ENCODE assay signal across 9 cellular contexts in genomic region chr6:101011165-101011564, GRCh38.
DNase-seq lines count a peak whose midpoint lies in the region; ATAC-seq and TF ChIP-seq lines count a peak whose summit lies in the region.
"Had no signal": no experiment of that assay in that cellular context is flagged by ENCODE, and none has a peak within 500 bp of the region (broad histone marks: within the 10 kb centered on the region; RNA-seq: fewer than 3 reads in every experiment).

No MANE protein-coding gene starts in this region.

- POLR2A ChIA-PET in CD8-positive, alpha-beta T cell (lab: Charles Lee) = no interaction called here

- H3K4me3 ChIP-seq in CD8-positive, alpha-beta T cell (ENCODE audit: low read depth, low read length) = peak overlapping the region; percentile 16

- no peaks in the 10 kb centered on the region for H3K9me3 Mint-ChIP-seq in CD8-positive, alpha-beta T cell
- no peaks in the 10 kb centered on the region for H3K9me3 Mint-ChIP-seq in T-helper 2 cell treated with Interferon-gamma antibody and Interleukin-4, amounts not matched to agents 5 μg/mL and 100 μg/mL, for 36 hours

- CTCF ChIA-PET in CD8-positive, alpha-beta T cell (lab: Charles Lee) = no interaction called here

- no peak overlapping the region for H3K27ac ChIP-seq in CD8-positive, alpha-beta T cell (ENCODE audit: low read depth, low read length)

- peak overlapping the region; percentile 63 for H3K4me3 Mint-ChIP-seq in CD8-positive, alpha-beta T cell
- peak overlapping the region; percentile 74 for H3K4me3 Mint-ChIP-seq in T-helper 17 cell
- H3K4me3 Mint-ChIP-seq in T-helper 2 cell treated with Interferon-gamma antibody and Interleukin-4, amounts not matched to agents 5 μg/mL and 100 μg/mL, for 36 hours = no peak overlapping the region

- H3K27ac Mint-ChIP-seq in CD8-positive, alpha-beta T cell = peak overlapping the region; percentile 49
- H3K27ac Mint-ChIP-seq in T-helper 17 cell = peak overlapping the region; percentile 56
- no peak overlapping the region for H3K27ac Mint-ChIP-seq in T-helper 2 cell treated with Interferon-gamma antibody and Interleukin-4, amounts not matched to agents 5 μg/mL and 100 μg/mL, for 36 hours

- peak; percentile 51 for ATAC-seq in CD8-positive, alpha-beta T cell
- ATAC-seq in GM19025 (IDR thresholded peaks at IDR 0.05; ENCODE audit: low read depth, unreplicated experiment) = peak; percentile 93
- peak; percentile 87 for ATAC-seq in HG03095 (IDR thresholded peaks at IDR 0.05; ENCODE audit: unreplicated experiment)
- ATAC-seq in T-helper 17 cell = peak; percentile 69
- ATAC-seq: HCT116 had no signal

- intact Hi-C loops in CD8-positive, alpha-beta T cell (cut with DNase I, micrococcal nuclease) = no loop called here

- peak in 1 of 7 experiments; percentile 13 for DNase-seq in CD8-positive, alpha-beta T cell
- DNase-seq in T-helper 17 cell = no peak
- no peak for DNase-seq in OCI-M2 (lab: John Stamatoyannopoulos, UW; ENCODE audit: unreplicated experiment)
- no peak for DNase-seq in NCI-H187 treated with DMSO at 0.1 percent for 48 hours (lab: John Stamatoyannopoulos, UW)
- no peak for DNase-seq in HuH-7.5 (ENCODE audit: low spot score)
- no peak for DNase-seq in T-helper 2 cell treated with Interferon-gamma antibody and Interleukin-4, amounts not matched to agents 5 μg/mL and 100 μg/mL, for 36 hours (ENCODE audit: low spot score)

- peaks cover 26% of the 10 kb centered on the region for H3K4me1 Mint-ChIP-seq in CD8-positive, alpha-beta T cell (ENCODE audit: low read depth)
- H3K4me1 Mint-ChIP-seq in T-helper 17 cell = peaks cover 12% of the 10 kb centered on the region
- peaks cover 4% of the 10 kb centered on the region for H3K4me1 Mint-ChIP-seq in T-helper 2 cell treated with Interferon-gamma antibody and Interleukin-4, amounts not matched to agents 5 μg/mL and 100 μg/mL, for 36 hours (ENCODE audit: low read depth)

- peaks cover 14% of the 10 kb centered on the region for H3K4me1 ChIP-seq in CD8-positive, alpha-beta T cell (ENCODE audit: insufficient read depth, low read length)

- no peaks in the 10 kb centered on the region for H3K36me3 Mint-ChIP-seq in CD8-positive, alpha-beta T cell
- H3K36me3 Mint-ChIP-seq in T-helper 17 cell (ENCODE audit: low read depth) = no peaks in the 10 kb centered on the region
- no peaks in the 10 kb centered on the region for H3K36me3 Mint-ChIP-seq in T-helper 2 cell treated with Interferon-gamma antibody and Interleukin-4, amounts not matched to agents 5 μg/mL and 100 μg/mL, for 36 hours (ENCODE audit: low read depth)

- H3K36me3 ChIP-seq in CD8-positive, alpha-beta T cell (ENCODE audit: insufficient read depth, low read length) = no peaks in the 10 kb centered on the region

- TF ChIP-seq CTCF in CD8-positive, alpha-beta T cell (IDR thresholded peaks at IDR 0.05) = no peak

- no peaks in the 10 kb centered on the region for H3K27me3 ChIP-seq in CD8-positive, alpha-beta T cell (ENCODE audit: insufficient read depth, low read length)

- no peaks in the 10 kb centered on the region for H3K27me3 Mint-ChIP-seq in CD8-positive, alpha-beta T cell (ENCODE audit: low read depth)
- H3K27me3 Mint-ChIP-seq in T-helper 17 cell = no peaks in the 10 kb centered on the region
- H3K27me3 Mint-ChIP-seq in T-helper 2 cell treated with Interferon-gamma antibody and Interleukin-4, amounts not matched to agents 5 μg/mL and 100 μg/mL, for 36 hours (ENCODE audit: low read depth) = no peaks in the 10 kb centered on the region

- H3K9me3 ChIP-seq in CD8-positive, alpha-beta T cell (ENCODE audit: low read length) = no peaks in the 10 kb centered on the region
- H3K9me3 ChIP-seq in T-helper 17 cell (ENCODE audit: control insufficient read depth, low read length, poor library complexity, severe bottlenecking) = no peaks in the 10 kb centered on the region
